In the genomic region with DNA sequence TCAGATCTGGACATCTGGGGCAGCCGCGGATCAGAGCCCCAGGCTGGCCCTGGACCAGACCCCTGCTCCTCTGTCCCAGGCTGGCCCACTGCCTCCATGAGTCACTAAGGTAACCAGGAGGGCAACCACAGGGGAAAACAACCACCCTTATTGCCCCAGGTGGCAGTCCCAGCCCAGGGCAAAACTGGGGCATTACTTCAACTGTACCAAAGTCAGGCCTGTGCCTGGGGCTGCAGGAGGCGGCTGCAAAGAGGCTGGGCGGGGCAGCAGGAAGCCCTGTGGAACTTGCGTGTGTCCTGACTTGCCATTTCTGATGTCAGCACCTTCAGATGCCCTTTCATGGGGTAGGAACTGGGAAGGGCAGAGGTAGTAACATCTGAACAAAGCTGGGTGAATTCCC, we compare ENCODE assay signal across 17 cellular contexts. TPM values are rescaled to one million over a fixed set of nuclear protein-coding genes. Genes with fewer than 3 reads are reported as not detected.
DNase-seq lines count a peak whose midpoint lies in the region; ATAC-seq and TF ChIP-seq lines count a peak whose summit lies in the region.
"Had no signal": no experiment of that assay in that cellular context is flagged by ENCODE, and none has a peak within 500 bp of the region (broad histone marks: within the 10 kb centered on the region; RNA-seq: fewer than 3 reads in every experiment).

No MANE protein-coding gene starts in this region.

- H3K27me3 Mint-ChIP-seq in activated naive CD4-positive, alpha-beta T cell treated with anti-CD3 and anti-CD28 coated beads, Interleukin-2, amount 10 ng/mL, durations not matched to agents 7 days and 5 days = no peaks in the 10 kb centered on the region

- H3K27ac Mint-ChIP-seq in activated naive CD4-positive, alpha-beta T cell treated with anti-CD3 and anti-CD28 coated beads, Interleukin-2, amount 10 ng/mL, durations not matched to agents 7 days and 5 days = peak overlapping the region; percentile 89
- H3K27ac Mint-ChIP-seq in activated naive CD4-positive, alpha-beta T cell treated with anti-CD3 and anti-CD28 coated beads, Interleukin-2, amount 50 U/mL, for 72 hours = no peak overlapping the region

- ATAC-seq in activated naive CD4-positive, alpha-beta T cell treated with anti-CD3 and anti-CD28 coated beads, Interleukin-2, amount 50 U/mL, for 72 hours = no peak
- ATAC-seq in HG03565 (IDR thresholded peaks at IDR 0.05; ENCODE audit: unreplicated experiment) = no peak
- ATAC-seq: body of pancreas; left lobe of liver; stimulated activated naive CD8-positive, alpha-beta T cell treated with anti-CD3 and anti-CD28 coated beads, Interleukin-15, Interleukin-2, amounts not matched to agents 100 U/mL and 50 U/mL, for 24 hours had no signal

- TF ChIP-seq CTCF in epithelial cell of esophagus (IDR thresholded peaks at IDR 0.05; ENCODE audit: insufficient read depth, low read depth, low read length, missing control alignments) = no peak
- no peak for TF ChIP-seq CTCF in suprapubic skin (IDR thresholded peaks at IDR 0.05)

- no peak for TF ChIP-seq EP300 in suprapubic skin (IDR thresholded peaks at IDR 0.05)

- WGBS in suprapubic skin = 58% methylated on average over 4 of the region's 5 CpGs

- H3K4me1 Mint-ChIP-seq in activated naive CD4-positive, alpha-beta T cell treated with anti-CD3 and anti-CD28 coated beads, Interleukin-2, amount 10 ng/mL, durations not matched to agents 7 days and 5 days = peaks cover 69% of the 10 kb centered on the region

- peak overlapping the region; percentile 79 for H3K27ac ChIP-seq in suprapubic skin
- H3K27ac ChIP-seq: body of pancreas had no signal

- H3K4me3 ChIP-seq in epithelial cell of esophagus (ENCODE audit: low read length) = no peak overlapping the region
- H3K4me3 ChIP-seq in suprapubic skin = no peak overlapping the region
- H3K4me3 ChIP-seq: body of pancreas, spleen had no signal

- H3K27me3 ChIP-seq in suprapubic skin = no peaks in the 10 kb centered on the region
- H3K27me3 ChIP-seq: body of pancreas, spleen had no signal

- no peaks in the 10 kb centered on the region for H3K9me3 Mint-ChIP-seq in activated naive CD4-positive, alpha-beta T cell treated with anti-CD3 and anti-CD28 coated beads, Interleukin-2, amount 10 ng/mL, durations not matched to agents 7 days and 5 days
- H3K9me3 Mint-ChIP-seq in activated naive CD4-positive, alpha-beta T cell treated with anti-CD3 and anti-CD28 coated beads, Interleukin-2, amount 50 U/mL, for 72 hours = no peaks in the 10 kb centered on the region

- no peaks in the 10 kb centered on the region for H3K36me3 Mint-ChIP-seq in activated naive CD4-positive, alpha-beta T cell treated with anti-CD3 and anti-CD28 coated beads, Interleukin-2, amount 10 ng/mL, durations not matched to agents 7 days and 5 days
- no peaks in the 10 kb centered on the region for H3K36me3 Mint-ChIP-seq in activated naive CD4-positive, alpha-beta T cell treated with anti-CD3 and anti-CD28 coated beads, Interleukin-2, amount 50 U/mL, for 72 hours

- H3K4me3 Mint-ChIP-seq in activated naive CD4-positive, alpha-beta T cell treated with anti-CD3 and anti-CD28 coated beads, Interleukin-2, amount 10 ng/mL, durations not matched to agents 7 days and 5 days = peak overlapping the region; percentile 38

- DNase-seq in activated naive CD4-positive, alpha-beta T cell treated with anti-CD3 and anti-CD28 coated beads, Interleukin-2, amount 10 ng/mL, durations not matched to agents 7 days and 5 days = peak; percentile 46
- DNase-seq in activated naive CD4-positive, alpha-beta T cell treated with anti-CD3 and anti-CD28 coated beads, Interleukin-2, amount 50 U/mL, for 72 hours (ENCODE audit: low spot score in 2 of 2) = no peak
- DNase-seq in T-helper 22 cell (ENCODE audit: low read depth) (peak; percentile 56), epithelial cell of esophagus (ENCODE audit: low read depth) (peak; percentile 93), suprapubic skin (ENCODE audit: low spot score in 2 of 2) (peak in 1 of 2 donors; percentile 78), midbrain (lab: John Stamatoyannopoulos, UW) (no peak), NCI-H345 treated with DMSO at 0.1 percent for 48 hours (lab: John Stamatoyannopoulos, UW; ENCODE audit: unreplicated experiment) (no peak)
- DNase-seq: ACHN; activated CD4-positive, alpha-beta T cell treated with anti-CD3 and anti-CD28 coated beads for 48 hours; NCI-H1092 treated with DMSO at 0.1 percent for 48 hours; Right ventricle myocardium superior; spleen; stimulated activated naive CD8-positive, alpha-beta T cell treated with anti-CD3 and anti-CD28 coated beads, Interleukin-15, Interleukin-2, amounts not matched to agents 100 U/mL and 50 U/mL, for 24 hours had no signal

- H3K9me3 ChIP-seq in suprapubic skin = no peaks in the 10 kb centered on the region
- H3K9me3 ChIP-seq: body of pancreas, spleen had no signal

- H3K36me3 ChIP-seq in suprapubic skin = no peaks in the 10 kb centered on the region
- H3K36me3 ChIP-seq: spleen had no signal

- TF ChIP-seq POLR2A in suprapubic skin (IDR thresholded peaks at IDR 0.05) = no peak

- CTCF ChIA-PET in activated naive CD4-positive, alpha-beta T cell treated with anti-CD3 and anti-CD28 coated beads, Interleukin-2, amount 10 ng/mL, durations not matched to agents 7 days and 5 days (lab: Charles Lee) = interaction anchor here (0.5 to 6.9 kb wide), 6 partner anchors 9 to 511 kb away, joined by 3 to 167 read pairs (median 6); partner anchors contain the start of genes GLUL and TEDDM1

- H3K4me1 ChIP-seq in suprapubic skin = peaks cover 46% of the 10 kb centered on the region

RNA-seq across cellular contexts. Expression of gene ZNF648, which starts 26.4 kb away (rescaled TPM):
- under 1 TPM in 1 of 2 donors, not detected in 1; 0.12 TPM for total RNA-seq in activated naive CD4-positive, alpha-beta T cell treated with anti-CD3 and anti-CD28 coated beads, Interleukin-2, amount 50 U/mL, for 72 hours
- under 1 TPM in 3 of 4 donors, not detected in 1; 0.13 to 0.89 (median 0.23) TPM for total RNA-seq in suprapubic skin
- total RNA-seq: Right ventricle myocardium superior; T-helper 2 cell treated with Interferon-gamma antibody and Interleukin-4, amounts not matched to agents 100 ng/mL and 5 ng/mL, for 36 hours had no signal

Comparison
In these comparisons a context has a peak if more than half of its experiments do, and no peak if none do; other contexts are left out.
1. DNase-seq: peak in activated naive CD4-positive, alpha-beta T cell treated with anti-CD3 and anti-CD28 coated beads, Interleukin-2, amount 10 ng/mL, durations not matched to agents 7 days and 5 days (single experiment), T-helper 22 cell (single experiment) and epithelial cell of esophagus (single experiment); none in activated naive CD4-positive, alpha-beta T cell treated with anti-CD3 and anti-CD28 coated beads, Interleukin-2, amount 50 U/mL, for 72 hours (0 of 2), midbrain (single experiment) and NCI-H345 treated with DMSO at 0.1 percent for 48 hours (single experiment).